Comparison of ENCODE assay signal across 18 cellular contexts in the genomic region with DNA sequence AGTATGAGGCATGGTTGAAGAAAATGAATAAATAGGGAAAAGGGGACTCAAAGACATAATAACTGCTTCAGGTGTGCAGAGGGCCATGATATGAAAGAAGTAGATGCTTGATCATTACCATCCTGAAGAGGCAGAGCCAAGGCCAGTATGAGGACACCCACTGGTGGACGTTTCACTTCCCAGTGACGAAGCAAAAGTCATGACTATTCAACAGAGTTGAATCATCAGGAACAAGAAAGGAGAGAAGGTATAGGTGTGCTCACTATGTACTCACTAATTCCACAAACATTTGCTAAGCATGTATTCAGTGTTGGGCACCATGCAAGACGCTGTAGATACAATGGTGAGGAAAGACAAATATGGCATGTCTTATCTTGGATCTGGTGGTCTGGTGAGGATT.
A peak's percentile ranks its signal among the peaks of the same experiment; 100 is the strongest.
DNase-seq lines count a peak whose midpoint lies in the region; ATAC-seq, FAIRE-seq and TF ChIP-seq lines count a peak whose summit lies in the region.
"Had no signal": no experiment of that assay in that cellular context is flagged by ENCODE, and none has a peak within 500 bp of the region (broad histone marks: within the 10 kb centered on the region; RNA-seq: fewer than 3 reads in every experiment).

No MANE protein-coding gene starts in this region.

- peaks cover 3% of the 10 kb centered on the region in 2 donors for H3K36me3 Mint-ChIP-seq in activated T-cell treated with anti-CD3 and anti-CD28 coated beads, Interleukin-2, amount 50 U/mL, for 72 hours (ENCODE audit: insufficient read depth in 2 of 2)
- H3K36me3 Mint-ChIP-seq: CD8-positive, alpha-beta T cell had no signal

- H3K4me3 ChIP-seq in GM12878 (no peak overlapping the region), mesenchymal stem cell (ENCODE audit: insufficient read depth in 1 of 2, low read depth in 1 of 2, low read length in 2 of 2) (no peak overlapping the region)
- H3K4me3 ChIP-seq: BLaER1, PC-9 had no signal

- ATAC-seq in activated T-cell treated with anti-CD3 and anti-CD28 coated beads, Interleukin-2, amount 50 U/mL, for 72 hours (replicated peaks in 1 of 2): peak; percentile 11 to 47
- no peak for ATAC-seq in GM12878
- ATAC-seq: CD8-positive, alpha-beta T cell had no signal

- no peaks in the 10 kb centered on the region for H3K4me1 Mint-ChIP-seq in activated T-cell treated with anti-CD3 and anti-CD28 coated beads, Interleukin-2, amount 50 U/mL, for 72 hours (ENCODE audit: low read depth)

- no peak overlapping the region for H2BK120ac ChIP-seq in mesenchymal stem cell (ENCODE audit: low read depth, low read length)

- H2AFZ ChIP-seq in GM12878 (ENCODE audit: control insufficient read depth, low read depth, low read length) (no peak overlapping the region), mesenchymal stem cell (ENCODE audit: low read depth, low read length) (no peak overlapping the region)
- H2AFZ ChIP-seq: PC-9 had no signal

- H3K9ac ChIP-seq in GM12878 (ENCODE audit: control insufficient read depth, insufficient read depth, low read length): no peak overlapping the region
- H3K9ac ChIP-seq in mesenchymal stem cell (ENCODE audit: low read length): no peak overlapping the region
- H3K9ac ChIP-seq: BLaER1 had no signal

- H2BK5ac ChIP-seq in mesenchymal stem cell (ENCODE audit: low read depth, low read length, poor library complexity, severe bottlenecking): no peak overlapping the region

- H4K20me1 ChIP-seq in GM12878 (ENCODE audit: control insufficient read depth, insufficient read depth): no peaks in the 10 kb centered on the region
- H4K20me1 ChIP-seq: BLaER1 had no signal

- TF ChIP-seq RAD21 in GM12878 (IDR thresholded peaks at IDR 0.05; ENCODE audit: insufficient read depth, low read depth, low read length): peak; percentile 3; the same call in 1 of the 2 replicates

- CTCF ChIA-PET in GM12878 (lab: Yijun Ruan, JAX): no interaction called here

- H2BK12ac ChIP-seq in mesenchymal stem cell (ENCODE audit: low read length in 2 of 2): no peak overlapping the region

- TF ChIP-seq POLR2A in GM12878 (IDR thresholded peaks at IDR 0.05; ENCODE audit: low read depth, low read length): no peak

- H3K27me3 ChIP-seq in GM12878 (replicated peaks in 1 of 2; ENCODE audit: control insufficient read depth in 2 of 2, insufficient read depth in 2 of 2, low read length in 1 of 2) (no peaks in the 10 kb centered on the region), mesenchymal stem cell (ENCODE audit: control insufficient read depth in 1 of 2, insufficient read depth in 1 of 2, low read length in 2 of 2) (no peaks in the 10 kb centered on the region)
- H3K27me3 ChIP-seq: BLaER1 had no signal

- no TSS peak for BruUV-seq in GM12878 (replicated peaks; lab: Mats Ljungman, UMichigan)

- no peak for TF ChIP-seq EP300 in GM12878 (IDR thresholded peaks at IDR 0.05; ENCODE audit: borderline replicate concordance in 1 of 2, control insufficient read depth in 1 of 2, low read depth in 2 of 2, low read length in 2 of 2)

- H3K4me3 Mint-ChIP-seq in activated T-cell treated with anti-CD3 and anti-CD28 coated beads, Interleukin-2, amount 50 U/mL, for 72 hours: no peak overlapping the region
- H3K4me3 Mint-ChIP-seq: CD8-positive, alpha-beta T cell had no signal

- no peak for FAIRE-seq in GM12878 (lab: Jason Lieb, UNC)
- FAIRE-seq: GM12892 had no signal

- TF ChIP-seq CTCF in GM12878 (IDR thresholded peaks at IDR 0.05 in 2 of 3, conservative IDR thresholded peaks at IDR 0.05 in 1 of 3; ENCODE audit: control insufficient read depth in 2 of 3, extremely low read depth in 1 of 3, insufficient read depth in 1 of 3, low read depth in 3 of 3, low read length in 3 of 3) (no peak), GM13977 (IDR thresholded peaks at IDR 0.05; ENCODE audit: extremely low read depth, insufficient read depth, missing control alignments) (no peak)

- H3K27me3 Mint-ChIP-seq in activated T-cell treated with anti-CD3 and anti-CD28 coated beads, Interleukin-2, amount 50 U/mL, for 72 hours (ENCODE audit: low read depth): no peaks in the 10 kb centered on the region

- no peak overlapping the region for H2AK5ac ChIP-seq in mesenchymal stem cell (ENCODE audit: low read length, severe bottlenecking)

- no peaks in the 10 kb centered on the region for H3K79me2 ChIP-seq in GM12878 (ENCODE audit: control insufficient read depth, insufficient read depth, low read length)

- RAD21 ChIA-PET in GM12878 (lab: Charles Lee; ENCODE audit: unreplicated experiment): interaction anchor here (1.0 kb wide), 1 partner anchor 479 kb away, joined by 3 read pairs; no protein-coding TSS in a partner anchor

- H4K91ac ChIP-seq in mesenchymal stem cell (ENCODE audit: low read length): no peak overlapping the region

- H3K9me3 ChIP-seq in GM12878 (replicated peaks; ENCODE audit: control insufficient read depth, insufficient read depth, low read length): no peaks in the 10 kb centered on the region
- H3K9me3 ChIP-seq in mesenchymal stem cell (ENCODE audit: control insufficient read depth, low read length): no peaks in the 10 kb centered on the region
- H3K9me3 ChIP-seq: BLaER1 had no signal

- in situ Hi-C loops in GM12878 (cut with MboI) (no loop called here), GM13977 (cut with MboI; ENCODE audit: low pct_unique_long_range_greater_than_20kb, low sequenced_read_pairs, unreplicated experiment) (no loop called here)

- H3K23ac ChIP-seq in mesenchymal stem cell (ENCODE audit: low read length in 2 of 2): no peak overlapping the region

- no peak overlapping the region for H3K27ac ChIP-seq in GM12878 (ENCODE audit: control insufficient read depth, insufficient read depth)
- H3K27ac ChIP-seq in mesenchymal stem cell (ENCODE audit: low read length, poor library complexity, severe bottlenecking): no peak overlapping the region
- H3K27ac ChIP-seq: BLaER1, PC-9, RWPE1 had no signal

- SMC1A ChIA-PET in GM12878 (lab: Charles Lee; ENCODE audit: uncharacterized antibody, unreplicated experiment): no interaction called here

- no peak overlapping the region for H2BK15ac ChIP-seq in mesenchymal stem cell (ENCODE audit: low read depth, poor library complexity, severe bottlenecking)

- H3K4me2 ChIP-seq in GM12878 (ENCODE audit: control insufficient read depth, insufficient read depth) (no peak overlapping the region), mesenchymal stem cell (ENCODE audit: low read length, poor library complexity, severe bottlenecking) (no peak overlapping the region)
- H3K4me2 ChIP-seq: BLaER1, PC-9 had no signal

- DNase-seq in activated T-cell treated with anti-CD3 and anti-CD28 coated beads, Interleukin-2, amount 50 U/mL, for 72 hours: no peak
- no peak for DNase-seq in activated T-cell treated with anti-CD3 and anti-CD28 coated beads for 4 hours
- no peak for DNase-seq in GM12878 (ENCODE audit: low read depth, low spot score)
- peak; percentile 37 for DNase-seq in kidney tubule cell (ENCODE audit: low spot score)
- no peak for DNase-seq in GM13977 (ENCODE audit: low spot score)
- no peak for DNase-seq in NCI-H1930 (lab: John Stamatoyannopoulos, UW)
- no peak for DNase-seq in mesenchymal stem cell
- DNase-seq: Calu3; CD8-positive, alpha-beta T cell; GOT3; NCI-H1105 treated with DMSO at 0.1 percent for 48 hours; NCI-H187; NCI-H226; NCI-H524; PC-9 had no signal

- no peaks in the 10 kb centered on the region for H3K36me3 ChIP-seq in GM12878 (ENCODE audit: control insufficient read depth in 2 of 2, insufficient read depth in 2 of 2, low read length in 1 of 2)
- H3K36me3 ChIP-seq in mesenchymal stem cell (ENCODE audit: control insufficient read depth in 1 of 2, insufficient read depth in 2 of 2, low read depth in 1 of 2, low read length in 2 of 2): no peaks in the 10 kb centered on the region
- H3K36me3 ChIP-seq: BLaER1 had no signal

- no peak overlapping the region for H3K27ac Mint-ChIP-seq in activated T-cell treated with anti-CD3 and anti-CD28 coated beads, Interleukin-2, amount 50 U/mL, for 72 hours
- H3K27ac Mint-ChIP-seq: CD8-positive, alpha-beta T cell had no signal

- WGBS in GM12878 (ENCODE audit: insufficient coverage, insufficient replicate concordance, low lambda C conversion rate, missing lambda C conversion rate): 16% methylated on average over 3 of the region's 3 CpGs
- WGBS in mesenchymal stem cell: 94% methylated on average over 3 of the region's 3 CpGs

- intact Hi-C loops in GM12878 (cut with micrococcal nuclease; ENCODE audit: unreplicated experiment): no loop called here

- H3K18ac ChIP-seq in mesenchymal stem cell (ENCODE audit: low read depth in 1 of 2, low read length in 2 of 2): peak overlapping the region in 1 of 2 experiments; percentile 24

- no peak overlapping the region for H3K14ac ChIP-seq in mesenchymal stem cell (ENCODE audit: low read length in 2 of 2)

- peaks cover 0 to 2% of the 10 kb centered on the region in 2 donors for H3K9me3 Mint-ChIP-seq in activated T-cell treated with anti-CD3 and anti-CD28 coated beads, Interleukin-2, amount 50 U/mL, for 72 hours
- H3K9me3 Mint-ChIP-seq: CD8-positive, alpha-beta T cell had no signal

- POLR2A ChIA-PET in GM12878 (lab: Charles Lee): no interaction called here

- H3K79me1 ChIP-seq in mesenchymal stem cell (replicated peaks; ENCODE audit: low read length, poor library complexity, severe bottlenecking): no peaks in the 10 kb centered on the region

- no peak overlapping the region for H3K4ac ChIP-seq in mesenchymal stem cell (ENCODE audit: low read depth in 1 of 2, low read length in 2 of 2)

- H3K4me1 ChIP-seq in GM12878 (ENCODE audit: control insufficient read depth, insufficient read depth, low read length) (no peaks in the 10 kb centered on the region), mesenchymal stem cell (ENCODE audit: control insufficient read depth, insufficient read depth, low read depth, low read length) (no peaks in the 10 kb centered on the region)

- H4K8ac ChIP-seq in mesenchymal stem cell (ENCODE audit: low read length): no peak overlapping the region

TF ChIP-seq in GM12878, 131 proteins besides CTCF, POLR2A, EP300 and RAD21 (continues in another document):
- no peak for TF ChIP-seq SP1 (IDR thresholded peaks at IDR 0.05; ENCODE audit: low read depth, low read length)
- no peak for TF ChIP-seq TARDBP (IDR thresholded peaks at IDR 0.05; ENCODE audit: borderline replicate concordance)
- TF ChIP-seq BACH1 (IDR thresholded peaks at IDR 0.05; ENCODE audit: borderline replicate concordance): no peak
- no peak for TF ChIP-seq RELA (IDR thresholded peaks at IDR 0.05; ENCODE audit: borderline replicate concordance, partially characterized antibody)
- no peak for TF ChIP-seq SUPT20H (IDR thresholded peaks at IDR 0.05; ENCODE audit: borderline replicate concordance, control insufficient read depth, low read depth, low read length)
- no peak for TF ChIP-seq POLR2AphosphoS2 (IDR thresholded peaks at IDR 0.05; ENCODE audit: low read depth, low read length)
- TF ChIP-seq ASH2L (IDR thresholded peaks at IDR 0.05; ENCODE audit: borderline replicate concordance, low read depth): no peak
- no peak for TF ChIP-seq CHD1 (IDR thresholded peaks at IDR 0.05; ENCODE audit: low read depth, low read length)
